ENCODE assay signal across 1 cellular context in the genomic region with DNA sequence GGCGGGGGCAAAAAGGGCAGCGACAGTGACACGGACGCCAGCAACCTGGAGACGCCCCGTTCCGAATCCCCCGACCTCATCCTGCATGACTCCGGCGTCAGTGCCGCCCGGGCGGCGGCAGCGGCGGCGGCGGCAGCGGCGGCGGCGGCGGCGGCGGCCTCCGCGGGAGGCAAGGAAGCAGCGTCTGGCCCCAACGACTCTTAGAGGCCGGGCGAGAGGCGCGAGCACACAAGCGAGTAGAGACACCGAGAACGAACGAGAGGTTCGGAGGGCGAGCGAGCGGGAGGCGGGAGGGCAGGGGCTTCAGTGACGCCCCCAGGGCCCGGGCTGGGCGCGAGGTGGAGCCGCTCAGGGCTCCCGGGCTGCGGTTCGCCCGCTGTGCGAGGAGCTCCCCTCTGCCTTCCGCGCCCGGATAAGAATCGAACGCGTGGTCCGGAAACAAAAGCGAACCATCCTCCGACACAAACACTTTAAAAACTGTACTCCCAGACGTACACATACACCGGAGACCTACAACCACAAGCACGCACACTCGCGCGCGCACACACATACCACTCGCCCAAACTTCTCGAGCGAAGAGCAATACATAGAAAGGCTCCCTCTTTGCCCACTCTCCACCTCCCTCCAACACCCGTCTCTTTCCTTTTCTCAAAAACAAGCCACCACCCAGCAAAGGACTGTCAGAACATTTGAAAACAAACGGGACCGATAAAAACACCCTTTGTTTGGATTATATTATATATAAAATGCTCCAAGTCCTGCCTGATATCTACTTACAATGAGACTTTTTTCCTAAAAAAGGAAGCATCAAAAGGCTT.
TF ChIP-seq lines count a peak whose summit lies in the region.

No MANE protein-coding gene starts in this region.

TF ChIP-seq in HepG2, 621 proteins besides CTCF, POLR2A, EP300 and RAD21 (continued from another document and continues in another):
- TF ChIP-seq, protein P1, sequence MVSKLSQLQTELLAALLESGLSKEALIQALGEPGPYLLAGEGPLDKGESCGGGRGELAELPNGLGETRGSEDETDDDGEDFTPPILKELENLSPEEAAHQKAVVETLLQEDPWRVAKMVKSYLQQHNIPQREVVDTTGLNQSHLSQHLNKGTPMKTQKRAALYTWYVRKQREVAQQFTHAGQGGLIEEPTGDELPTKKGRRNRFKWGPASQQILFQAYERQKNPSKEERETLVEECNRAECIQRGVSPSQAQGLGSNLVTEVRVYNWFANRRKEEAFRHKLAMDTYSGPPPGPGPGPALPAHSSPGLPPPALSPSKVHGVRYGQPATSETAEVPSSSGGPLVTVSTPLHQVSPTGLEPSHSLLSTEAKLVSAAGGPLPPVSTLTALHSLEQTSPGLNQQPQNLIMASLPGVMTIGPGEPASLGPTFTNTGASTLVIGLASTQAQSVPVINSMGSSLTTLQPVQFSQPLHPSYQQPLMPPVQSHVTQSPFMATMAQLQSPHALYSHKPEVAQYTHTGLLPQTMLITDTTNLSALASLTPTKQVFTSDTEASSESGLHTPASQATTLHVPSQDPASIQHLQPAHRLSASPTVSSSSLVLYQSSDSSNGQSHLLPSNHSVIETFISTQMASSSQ (IDR thresholded peaks at IDR 0.05; ENCODE audit: low read depth), result no peak
- TF ChIP-seq, protein P1 (CRISPR knock-in tag; IDR thresholded peaks at IDR 0.05; ENCODE audit: borderline replicate concordance), result no peak
- TF ChIP-seq MLLT10 (CRISPR knock-in tag; IDR thresholded peaks at IDR 0.05) (no peak), ZKSCAN8 (CRISPR knock-in tag; IDR thresholded peaks at IDR 0.05; ENCODE audit: borderline replicate concordance) (no peak), SNAI1 (CRISPR knock-in tag; IDR thresholded peaks at IDR 0.05; ENCODE audit: borderline replicate concordance) (no peak), YEATS2 (CRISPR knock-in tag; IDR thresholded peaks at IDR 0.05; ENCODE audit: borderline replicate concordance) (no peak), ZNF382 (CRISPR knock-in tag; IDR thresholded peaks at IDR 0.05; ENCODE audit: borderline replicate concordance) (no peak), HDAC2 (CRISPR knock-in tag; IDR thresholded peaks at IDR 0.05) (no peak), ZNF7 (CRISPR knock-in tag; IDR thresholded peaks at IDR 0.05) (no peak), SRSF9 (IDR thresholded peaks at IDR 0.05; ENCODE audit: borderline replicate concordance, insufficient read depth, low read depth, low read length, poor library complexity, severe bottlenecking) (no peak), KMT2B (CRISPR knock-in tag; IDR thresholded peaks at IDR 0.05) (no peak), ZKSCAN1 (IDR thresholded peaks at IDR 0.05; ENCODE audit: low read length) (no peak), ZZZ3 (CRISPR knock-in tag; IDR thresholded peaks at IDR 0.05; ENCODE audit: borderline replicate concordance) (no peak), ZNF331 (CRISPR knock-in tag; IDR thresholded peaks at IDR 0.05) (no peak), BRD4 (CRISPR knock-in tag; IDR thresholded peaks at IDR 0.05) (no peak), SSRP1 (CRISPR knock-in tag; IDR thresholded peaks at IDR 0.05) (no peak), HNRNPL (IDR thresholded peaks at IDR 0.05; ENCODE audit: low read depth, low read length) (no peak), ZNF274 (CRISPR knock-in tag; IDR thresholded peaks at IDR 0.05) (no peak), ZNF607 (CRISPR knock-in tag; IDR thresholded peaks at IDR 0.05; ENCODE audit: borderline replicate concordance) (0 out of 2 replicates have a peak, but pooled peaks have one; percentile 1), BHLHE40 (IDR thresholded peaks at IDR 0.05; ENCODE audit: low read length) (no peak), ZBTB8A (CRISPR knock-in tag; IDR thresholded peaks at IDR 0.05; ENCODE audit: borderline replicate concordance, low read depth) (no peak), KDM4B (CRISPR knock-in tag; IDR thresholded peaks at IDR 0.05) (no peak), HOXD1 (CRISPR knock-in tag; IDR thresholded peaks at IDR 0.05) (no peak), SUZ12 (IDR thresholded peaks at IDR 0.05; ENCODE audit: low read depth, low read length) (no peak), ZBTB38 (CRISPR knock-in tag; IDR thresholded peaks at IDR 0.05) (peak; percentile 71), ZNF883 (CRISPR knock-in tag; IDR thresholded peaks at IDR 0.05; ENCODE audit: not compliant biosample characterization) (no peak), ZNF713 (CRISPR knock-in tag; IDR thresholded peaks at IDR 0.05) (no peak), ZSCAN20 (CRISPR knock-in tag; IDR thresholded peaks at IDR 0.05; ENCODE audit: borderline replicate concordance) (no peak), NR3C1 (CRISPR knock-in tag; IDR thresholded peaks at IDR 0.05) (no peak), SMAD9 (CRISPR knock-in tag; IDR thresholded peaks at IDR 0.05) (no peak), NRL (CRISPR knock-in tag; IDR thresholded peaks at IDR 0.05; ENCODE audit: borderline replicate concordance) (0 out of 2 replicates have a peak, but pooled peaks have one; percentile 1), PHF20 (CRISPR knock-in tag; IDR thresholded peaks at IDR 0.05) (no peak)
- TF ChIP-seq, protein P2, sequence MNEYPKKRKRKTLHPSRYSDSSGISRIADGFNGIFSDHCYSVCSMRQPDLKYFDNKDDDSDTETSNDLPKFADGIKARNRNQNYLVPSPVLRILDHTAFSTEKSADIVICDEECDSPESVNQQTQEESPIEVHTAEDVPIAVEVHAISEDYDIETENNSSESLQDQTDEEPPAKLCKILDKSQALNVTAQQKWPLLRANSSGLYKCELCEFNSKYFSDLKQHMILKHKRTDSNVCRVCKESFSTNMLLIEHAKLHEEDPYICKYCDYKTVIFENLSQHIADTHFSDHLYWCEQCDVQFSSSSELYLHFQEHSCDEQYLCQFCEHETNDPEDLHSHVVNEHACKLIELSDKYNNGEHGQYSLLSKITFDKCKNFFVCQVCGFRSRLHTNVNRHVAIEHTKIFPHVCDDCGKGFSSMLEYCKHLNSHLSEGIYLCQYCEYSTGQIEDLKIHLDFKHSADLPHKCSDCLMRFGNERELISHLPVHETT (CRISPR knock-in tag; conservative IDR thresholded peaks at IDR 0.05), result no peak
- TF ChIP-seq, protein P3, sequence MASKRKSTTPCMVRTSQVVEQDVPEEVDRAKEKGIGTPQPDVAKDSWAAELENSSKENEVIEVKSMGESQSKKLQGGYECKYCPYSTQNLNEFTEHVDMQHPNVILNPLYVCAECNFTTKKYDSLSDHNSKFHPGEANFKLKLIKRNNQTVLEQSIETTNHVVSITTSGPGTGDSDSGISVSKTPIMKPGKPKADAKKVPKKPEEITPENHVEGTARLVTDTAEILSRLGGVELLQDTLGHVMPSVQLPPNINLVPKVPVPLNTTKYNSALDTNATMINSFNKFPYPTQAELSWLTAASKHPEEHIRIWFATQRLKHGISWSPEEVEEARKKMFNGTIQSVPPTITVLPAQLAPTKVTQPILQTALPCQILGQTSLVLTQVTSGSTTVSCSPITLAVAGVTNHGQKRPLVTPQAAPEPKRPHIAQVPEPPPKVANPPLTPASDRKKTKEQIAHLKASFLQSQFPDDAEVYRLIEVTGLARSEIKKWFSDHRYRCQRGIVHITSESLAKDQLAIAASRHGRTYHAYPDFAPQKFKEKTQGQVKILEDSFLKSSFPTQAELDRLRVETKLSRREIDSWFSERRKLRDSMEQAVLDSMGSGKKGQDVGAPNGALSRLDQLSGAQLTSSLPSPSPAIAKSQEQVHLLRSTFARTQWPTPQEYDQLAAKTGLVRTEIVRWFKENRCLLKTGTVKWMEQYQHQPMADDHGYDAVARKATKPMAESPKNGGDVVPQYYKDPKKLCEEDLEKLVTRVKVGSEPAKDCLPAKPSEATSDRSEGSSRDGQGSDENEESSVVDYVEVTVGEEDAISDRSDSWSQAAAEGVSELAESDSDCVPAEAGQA (IDR thresholded peaks at IDR 0.05; ENCODE audit: low read depth), result no peak
- TF ChIP-seq, protein P3 (CRISPR knock-in tag; IDR thresholded peaks at IDR 0.05; ENCODE audit: borderline replicate concordance), result no peak
- TF ChIP-seq, protein P4, sequence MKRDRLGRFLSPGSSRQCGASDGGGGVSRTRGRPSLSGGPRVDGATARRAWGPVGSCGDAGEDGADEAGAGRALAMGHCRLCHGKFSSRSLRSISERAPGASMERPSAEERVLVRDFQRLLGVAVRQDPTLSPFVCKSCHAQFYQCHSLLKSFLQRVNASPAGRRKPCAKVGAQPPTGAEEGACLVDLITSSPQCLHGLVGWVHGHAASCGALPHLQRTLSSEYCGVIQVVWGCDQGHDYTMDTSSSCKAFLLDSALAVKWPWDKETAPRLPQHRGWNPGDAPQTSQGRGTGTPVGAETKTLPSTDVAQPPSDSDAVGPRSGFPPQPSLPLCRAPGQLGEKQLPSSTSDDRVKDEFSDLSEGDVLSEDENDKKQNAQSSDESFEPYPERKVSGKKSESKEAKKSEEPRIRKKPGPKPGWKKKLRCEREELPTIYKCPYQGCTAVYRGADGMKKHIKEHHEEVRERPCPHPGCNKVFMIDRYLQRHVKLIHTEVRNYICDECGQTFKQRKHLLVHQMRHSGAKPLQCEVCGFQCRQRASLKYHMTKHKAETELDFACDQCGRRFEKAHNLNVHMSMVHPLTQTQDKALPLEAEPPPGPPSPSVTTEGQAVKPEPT (CRISPR knock-in tag; IDR thresholded peaks at IDR 0.05; ENCODE audit: low read depth), result no peak
- TF ChIP-seq, protein P5, sequence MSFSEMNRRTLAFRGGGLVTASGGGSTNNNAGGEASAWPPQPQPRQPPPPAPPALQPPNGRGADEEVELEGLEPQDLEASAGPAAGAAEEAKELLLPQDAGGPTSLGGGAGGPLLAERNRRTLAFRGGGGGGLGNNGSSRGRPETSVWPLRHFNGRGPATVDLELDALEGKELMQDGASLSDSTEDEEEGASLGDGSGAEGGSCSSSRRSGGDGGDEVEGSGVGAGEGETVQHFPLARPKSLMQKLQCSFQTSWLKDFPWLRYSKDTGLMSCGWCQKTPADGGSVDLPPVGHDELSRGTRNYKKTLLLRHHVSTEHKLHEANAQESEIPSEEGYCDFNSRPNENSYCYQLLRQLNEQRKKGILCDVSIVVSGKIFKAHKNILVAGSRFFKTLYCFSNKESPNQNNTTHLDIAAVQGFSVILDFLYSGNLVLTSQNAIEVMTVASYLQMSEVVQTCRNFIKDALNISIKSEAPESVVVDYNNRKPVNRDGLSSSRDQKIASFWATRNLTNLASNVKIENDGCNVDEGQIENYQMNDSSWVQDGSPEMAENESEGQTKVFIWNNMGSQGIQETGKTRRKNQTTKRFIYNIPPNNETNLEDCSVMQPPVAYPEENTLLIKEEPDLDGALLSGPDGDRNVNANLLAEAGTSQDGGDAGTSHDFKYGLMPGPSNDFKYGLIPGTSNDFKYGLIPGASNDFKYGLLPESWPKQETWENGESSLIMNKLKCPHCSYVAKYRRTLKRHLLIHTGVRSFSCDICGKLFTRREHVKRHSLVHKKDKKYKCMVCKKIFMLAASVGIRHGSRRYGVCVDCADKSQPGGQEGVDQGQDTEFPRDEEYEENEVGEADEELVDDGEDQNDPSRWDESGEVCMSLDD (CRISPR knock-in tag; IDR thresholded peaks at IDR 0.05; ENCODE audit: borderline replicate concordance), result no peak
- TF ChIP-seq, protein P6, sequence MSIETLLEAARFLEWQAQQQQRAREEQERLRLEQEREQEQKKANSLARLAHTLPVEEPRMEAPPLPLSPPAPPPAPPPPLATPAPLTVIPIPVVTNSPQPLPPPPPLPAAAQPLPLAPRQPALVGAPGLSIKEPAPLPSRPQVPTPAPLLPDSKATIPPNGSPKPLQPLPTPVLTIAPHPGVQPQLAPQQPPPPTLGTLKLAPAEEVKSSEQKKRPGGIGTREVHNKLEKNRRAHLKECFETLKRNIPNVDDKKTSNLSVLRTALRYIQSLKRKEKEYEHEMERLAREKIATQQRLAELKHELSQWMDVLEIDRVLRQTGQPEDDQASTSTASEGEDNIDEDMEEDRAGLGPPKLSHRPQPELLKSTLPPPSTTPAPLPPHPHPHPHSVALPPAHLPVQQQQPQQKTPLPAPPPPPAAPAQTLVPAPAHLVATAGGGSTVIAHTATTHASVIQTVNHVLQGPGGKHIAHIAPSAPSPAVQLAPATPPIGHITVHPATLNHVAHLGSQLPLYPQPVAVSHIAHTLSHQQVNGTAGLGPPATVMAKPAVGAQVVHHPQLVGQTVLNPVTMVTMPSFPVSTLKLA (IDR thresholded peaks at IDR 0.05), result no peak
- TF ChIP-seq, protein P7, sequence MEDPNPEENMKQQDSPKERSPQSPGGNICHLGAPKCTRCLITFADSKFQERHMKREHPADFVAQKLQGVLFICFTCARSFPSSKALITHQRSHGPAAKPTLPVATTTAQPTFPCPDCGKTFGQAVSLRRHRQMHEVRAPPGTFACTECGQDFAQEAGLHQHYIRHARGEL (CRISPR knock-in tag; IDR thresholded peaks at IDR 0.05), result no peak
